In the genomic region with DNA sequence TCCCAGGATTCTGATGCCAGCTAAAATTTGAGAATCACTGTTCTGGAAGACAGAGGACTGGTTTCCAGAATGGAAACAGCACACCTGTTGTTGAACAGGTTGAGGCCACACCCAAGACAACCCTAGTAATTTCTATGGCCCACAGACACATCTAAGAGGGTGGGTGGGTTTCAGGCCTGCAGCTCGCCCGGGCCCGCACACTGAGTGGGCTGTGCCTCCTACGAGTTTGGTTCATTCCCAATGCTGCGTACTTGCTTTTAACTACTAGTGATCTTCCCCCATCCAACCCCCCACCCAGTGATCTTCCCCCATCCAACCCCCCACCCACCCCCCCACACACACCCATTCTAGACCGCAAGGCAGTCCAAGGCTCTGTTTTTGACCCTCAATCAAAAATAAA, we compare ENCODE assay signal across 11 cellular contexts. TPM values are rescaled to one million over a fixed set of nuclear protein-coding genes. Genes with fewer than 3 reads are reported as not detected.
DNase-seq lines count a peak whose midpoint lies in the region; ATAC-seq and TF ChIP-seq lines count a peak whose summit lies in the region.
"Had no signal": no experiment of that assay in that cellular context is flagged by ENCODE, and none has a peak within 500 bp of the region (broad histone marks: within the 10 kb centered on the region; RNA-seq: fewer than 3 reads in every experiment).

No MANE protein-coding gene starts in this region.

- no TSS peak for BruUV-seq in Caco-2 (replicated peaks; lab: Mats Ljungman, UMichigan)

- no peaks in the 10 kb centered on the region for H3K9me3 Mint-ChIP-seq in Caco-2 (ENCODE audit: unreplicated experiment)

- POLR2A ChIA-PET in Caco-2 (lab: Charles Lee), result no interaction called here

- H3K4me1 Mint-ChIP-seq in Caco-2 (ENCODE audit: low read depth, unreplicated experiment), result peaks cover 7% of the 10 kb centered on the region

- peaks cover 15% of the 10 kb centered on the region for H3K4me1 ChIP-seq in Caco-2

- H3K27me3 Mint-ChIP-seq in Caco-2 (ENCODE audit: insufficient read depth, unreplicated experiment), result no peaks in the 10 kb centered on the region

- peak overlapping the region; percentile 88 for H3K27ac Mint-ChIP-seq in Caco-2 (ENCODE audit: unreplicated experiment)

- H3K36me3 ChIP-seq in Caco-2 (ENCODE audit: control insufficient read depth, insufficient read depth, low read length) (no peaks in the 10 kb centered on the region), WERI-Rb-1 (peaks cover 3% of the 10 kb centered on the region)
- H3K36me3 ChIP-seq: adrenal gland had no signal

- CTCF ChIA-PET in Caco-2 (lab: Charles Lee), result no interaction called here

- H3K27me3 ChIP-seq in Caco-2 (replicated peaks; ENCODE audit: control insufficient read depth, insufficient read depth, low read length) (no peaks in the 10 kb centered on the region), WERI-Rb-1 (ENCODE audit: insufficient read depth, low read depth, severe bottlenecking) (no peaks in the 10 kb centered on the region)
- H3K27me3 ChIP-seq: adrenal gland had no signal

- H3K9me3 ChIP-seq in Caco-2 (peaks cover 5% of the 10 kb centered on the region; the same call in 1 of the 2 replicates), WERI-Rb-1 (ENCODE audit: severe bottlenecking) (no peaks in the 10 kb centered on the region)
- H3K9me3 ChIP-seq: adrenal gland had no signal

- H3K27ac ChIP-seq in VCaP (peak overlapping the region; percentile 99), epithelial cell of prostate (peak overlapping the region; percentile 87), skin epidermis (peak overlapping the region in 12 of 21 experiments; percentile 92 to 99 (median 97)), WERI-Rb-1 (no peak overlapping the region)

- H3K4me3 ChIP-seq in Caco-2 (ENCODE audit: low read depth, low read length) (no peak overlapping the region), skin epidermis (no peak overlapping the region), WERI-Rb-1 (ENCODE audit: low read depth, low read length) (no peak overlapping the region)

- H3K4me3 Mint-ChIP-seq in Caco-2 (ENCODE audit: unreplicated experiment), result peak overlapping the region; percentile 6

- ATAC-seq in HG03159 (IDR thresholded peaks at IDR 0.05; ENCODE audit: unreplicated experiment) (no peak), HG03135 (IDR thresholded peaks at IDR 0.05; ENCODE audit: unreplicated experiment) (no peak)

- no peak for TF ChIP-seq CTCF in Caco-2 (IDR thresholded peaks at IDR 0.05; ENCODE audit: insufficient read depth in 1 of 2, low read depth in 1 of 2, low read length in 1 of 2, severe bottlenecking in 1 of 2, unreplicated experiment in 1 of 2)
- no peak for TF ChIP-seq CTCF in VCaP (conservative IDR thresholded peaks at IDR 0.05)
- TF ChIP-seq CTCF in WERI-Rb-1 (IDR thresholded peaks at IDR 0.05; ENCODE audit: low read depth, low read length), result no peak

- DNase-seq in Caco-2 (no peak), epithelial cell of prostate (ENCODE audit: low read depth, low spot score) (no peak), occipital lobe (lab: John Stamatoyannopoulos, UW) (no peak), WERI-Rb-1 (no peak)
- DNase-seq: activated CD4-positive, CD25-positive, alpha-beta regulatory T cell; NCI-H2029 treated with DMSO at 0.1 percent for 48 hours had no signal

- H3K36me3 Mint-ChIP-seq in Caco-2 (ENCODE audit: insufficient read depth, unreplicated experiment), result peaks cover 20% of the 10 kb centered on the region

- intact Hi-C loops in Caco-2 (cut with micrococcal nuclease; ENCODE audit: unreplicated experiment), result loop anchor here (5.0 kb wide), 1 partner anchor 204 kb away; the partner anchor contains the start of gene AAK1

RNA-seq across cellular contexts. Expression of gene NFU1, which starts 1.3 kb away (rescaled TPM):
- 72.5 and 85.3 TPM in 2 replicates for total RNA-seq in Caco-2 (2022)
- 51.5 TPM for total RNA-seq in occipital lobe

RNA-seq across cellular contexts. Expression of gene GFPT1, which starts 51.6 kb away (rescaled TPM):
- 122 and 129 TPM in 2 replicates for total RNA-seq in Caco-2 (2022)
- 79.4 TPM for total RNA-seq in occipital lobe
